8 cellular contexts compared by ENCODE assay signal in the genomic region with DNA sequence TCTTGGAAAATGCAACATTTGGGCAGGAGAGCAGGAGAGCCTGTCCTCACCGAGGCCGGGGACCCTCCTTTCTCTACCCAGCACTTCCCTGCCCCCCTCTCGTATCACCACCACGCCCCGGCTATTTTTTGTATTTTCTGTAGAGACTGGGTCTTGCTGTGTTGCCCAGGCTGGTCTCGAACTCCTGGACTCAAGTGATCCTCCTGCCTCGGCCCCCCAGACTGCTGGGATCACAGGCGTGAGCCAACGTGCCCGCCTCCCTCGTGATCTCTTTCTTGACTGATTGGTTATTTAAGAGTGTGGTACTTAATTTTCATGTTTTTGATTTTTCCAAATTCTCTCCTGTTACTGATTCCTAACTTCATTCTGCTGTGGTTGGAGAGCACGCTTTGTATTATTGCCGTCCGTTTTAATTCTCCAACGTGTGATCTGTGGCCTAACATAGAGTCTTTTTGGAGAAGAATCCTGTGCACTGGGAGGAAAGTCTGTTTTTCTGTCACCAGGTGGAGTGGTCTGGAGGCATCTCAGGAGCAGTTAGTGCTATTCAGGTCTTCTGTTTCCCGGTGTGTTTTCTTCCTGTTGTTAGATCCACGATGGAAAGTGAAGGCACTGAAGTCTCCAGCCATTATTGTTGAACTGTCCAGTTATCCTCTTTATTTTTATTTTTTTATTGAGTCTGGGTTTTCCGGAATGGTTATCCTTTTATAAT. TPM values are rescaled to one million over a fixed set of nuclear protein-coding genes. Genes with fewer than 3 reads are reported as not detected.
DNase-seq lines count a peak whose midpoint lies in the region; ATAC-seq and TF ChIP-seq lines count a peak whose summit lies in the region.

No MANE protein-coding gene starts in this region.

- H3K36me3 Mint-ChIP-seq in central memory CD8-positive, alpha-beta T cell (ENCODE audit: insufficient read depth), result peaks cover 7% of the 10 kb centered on the region
- no peaks in the 10 kb centered on the region for H3K36me3 Mint-ChIP-seq in naive thymus-derived CD4-positive, alpha-beta T cell

- no peaks in the 10 kb centered on the region for H3K9me3 Mint-ChIP-seq in central memory CD8-positive, alpha-beta T cell
- peaks cover 0 to 4% (median 0%) of the 10 kb centered on the region in 11 donors for H3K9me3 Mint-ChIP-seq in naive thymus-derived CD4-positive, alpha-beta T cell

- intact Hi-C loops in naive thymus-derived CD4-positive, alpha-beta T cell (cut with micrococcal nuclease), result loop anchor here in 1 of 2 donors (2.0 kb wide), 1 partner anchor 31 kb away; no protein-coding TSS in a partner anchor
- intact Hi-C loops in head of caudate nucleus (cut with DNase I), result no loop called here

- no peaks in the 10 kb centered on the region for H3K36me3 ChIP-seq in BE2C
- no peaks in the 10 kb centered on the region for H3K36me3 ChIP-seq in H7 (replicated peaks; ENCODE audit: control insufficient read depth, insufficient read depth, low read length)
- no peaks in the 10 kb centered on the region for H3K36me3 ChIP-seq in naive thymus-derived CD4-positive, alpha-beta T cell (ENCODE audit: control insufficient read depth in 2 of 3, insufficient read depth in 3 of 3, low read length in 3 of 3)

- DNase-seq in BE2C (no peak), H7 (peak; percentile 76), NCI-H2029 (lab: John Stamatoyannopoulos, UW) (no peak), head of caudate nucleus (no peak)
- no peak for DNase-seq in central memory CD8-positive, alpha-beta T cell (ENCODE audit: low spot score in 2 of 2)
- DNase-seq in naive thymus-derived CD4-positive, alpha-beta T cell, result no peak

- H3K4me3 ChIP-seq in BE2C (ENCODE audit: low read depth, low read length) (no peak overlapping the region), H7 (ENCODE audit: insufficient read depth, low read depth, low read length) (peak overlapping the region; percentile 53)
- H3K4me3 ChIP-seq in naive thymus-derived CD4-positive, alpha-beta T cell (ENCODE audit: low read length), result no peak overlapping the region

- H3K27me3 ChIP-seq in BE2C (peaks cover 21% of the 10 kb centered on the region), H7 (ENCODE audit: control insufficient read depth, insufficient read depth, low read length) (peaks cover 14% of the 10 kb centered on the region)
- H3K27me3 ChIP-seq in naive thymus-derived CD4-positive, alpha-beta T cell (ENCODE audit: control insufficient read depth in 2 of 2, insufficient read depth in 2 of 2, low read length in 2 of 2), result peaks cover 4% of the 10 kb centered on the region in 2 donors

- no peak for ATAC-seq in central memory CD8-positive, alpha-beta T cell (replicated peaks; ENCODE audit: extremely low read depth, poor library complexity, severe bottlenecking)
- ATAC-seq in naive thymus-derived CD4-positive, alpha-beta T cell, result no peak
- ATAC-seq in GM19463 (IDR thresholded peaks at IDR 0.05; ENCODE audit: unreplicated experiment) (no peak), HG03139 (IDR thresholded peaks at IDR 0.05; ENCODE audit: unreplicated experiment) (no peak)

- peaks cover 23% of the 10 kb centered on the region for H3K4me1 Mint-ChIP-seq in central memory CD8-positive, alpha-beta T cell
- peaks cover 14 to 25% (median 19%) of the 10 kb centered on the region in 7 donors for H3K4me1 Mint-ChIP-seq in naive thymus-derived CD4-positive, alpha-beta T cell

- H3K4me3 Mint-ChIP-seq in central memory CD8-positive, alpha-beta T cell, result peak overlapping the region; percentile 60
- H3K4me3 Mint-ChIP-seq in naive thymus-derived CD4-positive, alpha-beta T cell, result peak overlapping the region; percentile 44 to 85 (median 78)

- CTCF ChIA-PET in naive thymus-derived CD4-positive, alpha-beta T cell (lab: Charles Lee), result no interaction called here

- no peaks in the 10 kb centered on the region for H3K4me1 ChIP-seq in BE2C
- peaks cover 10 to 13% of the 10 kb centered on the region in 2 donors for H3K4me1 ChIP-seq in naive thymus-derived CD4-positive, alpha-beta T cell (ENCODE audit: control insufficient read depth in 2 of 2, insufficient read depth in 2 of 2, low read length in 2 of 2)

- POLR2A ChIA-PET in naive thymus-derived CD4-positive, alpha-beta T cell (lab: Charles Lee), result interaction anchor here (0.5 to 1.0 kb wide), 3 partner anchors 16 to 399 kb away, joined by 3 to 6 read pairs (median 4); no protein-coding TSS in a partner anchor

- H3K27ac ChIP-seq in naive thymus-derived CD4-positive, alpha-beta T cell (ENCODE audit: low read depth, low read length), result no peak overlapping the region

- H3K27me3 Mint-ChIP-seq in central memory CD8-positive, alpha-beta T cell, result peaks cover 30% of the 10 kb centered on the region
- peaks cover 14 to 37% (median 15%) of the 10 kb centered on the region in 5 donors for H3K27me3 Mint-ChIP-seq in naive thymus-derived CD4-positive, alpha-beta T cell

- peak overlapping the region; percentile 9 for H3K27ac Mint-ChIP-seq in central memory CD8-positive, alpha-beta T cell (ENCODE audit: low read depth)
- H3K27ac Mint-ChIP-seq in naive thymus-derived CD4-positive, alpha-beta T cell, result peak overlapping the region in 7 of 9 donors; percentile 22 to 77 (median 43)

- H3K9me3 ChIP-seq in BE2C, result no peaks in the 10 kb centered on the region; the same call in 1 of the 2 replicates
- H3K9me3 ChIP-seq in naive thymus-derived CD4-positive, alpha-beta T cell (ENCODE audit: control insufficient read depth in 2 of 3, low read length in 3 of 3), result peaks cover 0 to 5% (median 0%) of the 10 kb centered on the region in 3 experiments

- TF ChIP-seq CTCF in BE2C (IDR thresholded peaks at IDR 0.05; ENCODE audit: low read depth, low read length), result peak; percentile 22; the same call in 1 of the 2 replicates

RNA-seq across cellular contexts. Expression of gene ZNF778, which starts 40.4 kb away (rescaled TPM):
- polyA plus RNA-seq in BE2C (2012; ENCODE audit: insufficient read depth, insufficient read length, low read depth), result 9.2 TPM
- total RNA-seq in H7 (2014; rRNA removed; shearing (Covaris generic)), result 10.1 and 12.3 TPM in 2 replicates
- total RNA-seq in naive thymus-derived CD4-positive, alpha-beta T cell, result 10 to 100 TPM in 2 of 5 experiments, 1 to 10 TPM in 3; 6.0 to 13.5 (median 6.5) TPM
- 1 to 10 TPM; 4.0 to 6.8 TPM for polyA plus RNA-seq in naive thymus-derived CD4-positive, alpha-beta T cell

RNA-seq across cellular contexts. Expression of gene SLC22A31, which starts 57.6 kb away (rescaled TPM):
- not detected for polyA plus RNA-seq in BE2C (2012; ENCODE audit: insufficient read depth, insufficient read length, low read depth)
- total RNA-seq in H7 (2014; rRNA removed; shearing (Covaris generic)), result 0.81 and 1.9 TPM in 2 replicates
- 1 to 10 TPM; 1.1 to 4.4 (median 2.8) TPM for total RNA-seq in naive thymus-derived CD4-positive, alpha-beta T cell
- polyA plus RNA-seq in naive thymus-derived CD4-positive, alpha-beta T cell, result under 1 TPM; 0.33 to 0.55 TPM
